11 cellular contexts compared by ENCODE assay signal in the genomic region with DNA sequence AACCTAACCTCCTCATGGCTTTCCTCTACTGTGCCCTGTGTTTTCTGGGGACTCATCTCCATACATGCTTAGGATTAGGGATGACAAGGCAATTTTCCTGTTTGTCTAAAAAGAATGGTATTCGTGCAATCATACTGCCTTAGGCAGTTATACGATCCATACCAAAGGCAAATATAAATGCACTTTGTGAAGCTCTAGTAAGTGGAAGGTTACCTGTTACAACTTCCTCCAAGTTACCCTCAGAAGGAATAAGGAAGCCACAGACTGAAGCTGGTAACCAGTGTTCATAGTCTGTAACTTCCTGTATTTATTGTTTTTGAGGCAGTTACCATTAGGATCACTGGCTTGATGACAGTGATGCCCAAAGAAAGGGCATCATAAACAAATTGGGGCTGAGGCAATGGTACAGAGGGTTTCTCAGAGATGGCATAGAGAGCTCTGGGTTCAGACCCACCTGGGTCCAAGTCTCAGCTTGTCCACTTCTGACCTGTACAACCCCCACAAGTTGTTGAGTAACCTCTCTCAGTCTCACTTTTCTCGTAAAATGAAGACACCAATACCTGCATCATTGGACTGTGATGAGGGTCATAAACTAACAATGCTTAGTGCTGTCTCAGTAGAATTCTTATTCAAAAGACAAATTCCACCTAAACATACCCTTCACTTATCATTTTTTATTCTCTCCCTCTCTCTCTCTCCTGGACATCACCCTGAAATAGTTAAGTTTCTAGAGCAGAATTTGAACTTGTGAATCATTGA.
DNase-seq lines count a peak whose midpoint lies in the region; ATAC-seq and TF ChIP-seq lines count a peak whose summit lies in the region.
"Had no signal": no experiment of that assay in that cellular context is flagged by ENCODE, and none has a peak within 500 bp of the region (broad histone marks: within the 10 kb centered on the region; RNA-seq: fewer than 3 reads in every experiment).

No MANE protein-coding gene starts in this region.

- no peaks in the 10 kb centered on the region for H3K27me3 Mint-ChIP-seq in activated naive CD4-positive, alpha-beta T cell treated with anti-CD3 and anti-CD28 coated beads for 36 hours (ENCODE audit: low read depth)
- no peaks in the 10 kb centered on the region for H3K27me3 Mint-ChIP-seq in T-cell

- peaks cover 70% of the 10 kb centered on the region for H3K36me3 Mint-ChIP-seq in activated naive CD4-positive, alpha-beta T cell treated with anti-CD3 and anti-CD28 coated beads for 36 hours (ENCODE audit: low read depth)
- peaks cover 58% of the 10 kb centered on the region for H3K36me3 Mint-ChIP-seq in T-cell

- TF ChIP-seq EP300 in gastroesophageal sphincter (IDR thresholded peaks at IDR 0.05): no peak

- ATAC-seq in T-cell (replicated peaks in 1 of 4) (peak; percentile 79 to 93 (median 87)), gastroesophageal sphincter (peak; percentile 31), thoracic aorta (ENCODE audit: insufficient number of reproducible peaks, low FRiP score, low read depth) (no peak), GM21367 (IDR thresholded peaks at IDR 0.05; ENCODE audit: unreplicated experiment) (no peak)

- CTCF ChIA-PET in activated naive CD4-positive, alpha-beta T cell treated with anti-CD3 and anti-CD28 coated beads for 36 hours (lab: Charles Lee): interaction anchor here (1.2 to 1.5 kb wide), 4 partner anchors 8 to 43 kb away, joined by 4 to 7 read pairs (median 5); no protein-coding TSS in a partner anchor
- CTCF ChIA-PET in T-cell (lab: Charles Lee): interaction anchor here (1.2 to 3.0 kb wide), 5 partner anchors 9 to 43 kb away, joined by 4 to 10 read pairs (median 5); no protein-coding TSS in a partner anchor

- no peaks in the 10 kb centered on the region for H3K36me3 ChIP-seq in gastroesophageal sphincter
- no peaks in the 10 kb centered on the region for H3K36me3 ChIP-seq in thoracic aorta
- H3K36me3 ChIP-seq: ovary had no signal

- H3K4me3 ChIP-seq in gastroesophageal sphincter (no peak overlapping the region), thoracic aorta (no peak overlapping the region)
- H3K4me3 ChIP-seq: ovary had no signal

- H3K9me3 ChIP-seq in gastroesophageal sphincter (no peaks in the 10 kb centered on the region), thoracic aorta (no peaks in the 10 kb centered on the region)
- H3K9me3 ChIP-seq: ovary had no signal

- intact Hi-C loops in activated naive CD4-positive, alpha-beta T cell treated with anti-CD3 and anti-CD28 coated beads for 36 hours (cut with micrococcal nuclease): loop anchor here (1.0 to 2.0 kb wide), 3 partner anchors 14 to 31 kb away; no protein-coding TSS in a partner anchor

- peaks cover 69% of the 10 kb centered on the region for H3K4me1 Mint-ChIP-seq in activated naive CD4-positive, alpha-beta T cell treated with anti-CD3 and anti-CD28 coated beads for 36 hours (ENCODE audit: low read depth)
- peaks cover 69 to 80% (median 78%) of the 10 kb centered on the region in 3 donors for H3K4me1 Mint-ChIP-seq in T-cell

- no peak for TF ChIP-seq POLR2A in gastroesophageal sphincter (IDR thresholded peaks at IDR 0.05)

- no peak overlapping the region for H3K4me3 Mint-ChIP-seq in activated naive CD4-positive, alpha-beta T cell treated with anti-CD3 and anti-CD28 coated beads for 36 hours
- peak overlapping the region; percentile 31 to 62 (median 50) for H3K4me3 Mint-ChIP-seq in T-cell

- no peak for DNase-seq in activated naive CD4-positive, alpha-beta T cell treated with anti-CD3 and anti-CD28 coated beads for 36 hours
- no peak for DNase-seq in activated naive CD4-positive, alpha-beta T cell treated with Interleukin-2 at 50 U/mL for 16 hours
- DNase-seq in T-cell (peak in 11 of 34 experiments; percentile 1 to 26 (median 8)), thoracic aorta (ENCODE audit: low spot score) (no peak), HCEC 1CT (no peak)
- no peak for DNase-seq in stimulated activated CD8-positive, alpha-beta memory T cell treated with anti-CD3 and anti-CD28 coated beads, Interleukin-4, amount 100 ng/mL, for 48 hours
- DNase-seq: NCI-H226, ovary, SW 1271 had no signal

- H3K4me1 ChIP-seq in gastroesophageal sphincter: no peaks in the 10 kb centered on the region
- peaks cover 10 to 11% of the 10 kb centered on the region in 2 donors for H3K4me1 ChIP-seq in thoracic aorta (ENCODE audit: control insufficient read depth in 1 of 2, low read depth in 2 of 2)

- H3K9me3 Mint-ChIP-seq in activated naive CD4-positive, alpha-beta T cell treated with anti-CD3 and anti-CD28 coated beads for 36 hours: peaks cover 17% of the 10 kb centered on the region
- H3K9me3 Mint-ChIP-seq in T-cell: no peaks in the 10 kb centered on the region

- TF ChIP-seq CTCF in gastroesophageal sphincter (IDR thresholded peaks at IDR 0.05) (no peak), thoracic aorta (IDR thresholded peaks at IDR 0.05) (no peak)

- no peaks in the 10 kb centered on the region for H3K27me3 ChIP-seq in gastroesophageal sphincter
- no peaks in the 10 kb centered on the region for H3K27me3 ChIP-seq in thoracic aorta (replicated peaks; ENCODE audit: insufficient read depth)
- H3K27me3 ChIP-seq: ovary had no signal

- H3K27ac Mint-ChIP-seq in activated naive CD4-positive, alpha-beta T cell treated with anti-CD3 and anti-CD28 coated beads for 36 hours: peak overlapping the region; percentile 50
- peak overlapping the region; percentile 90 to 92 for H3K27ac Mint-ChIP-seq in T-cell

- POLR2A ChIA-PET in T-cell (lab: Charles Lee): interaction anchor here in 1 of 2 donors (1.1 to 1.2 kb wide), 2 partner anchors 34 to 43 kb away, joined by 3 to 4 read pairs; no protein-coding TSS in a partner anchor

- H3K27ac ChIP-seq in gastroesophageal sphincter (no peak overlapping the region), thoracic aorta (peak overlapping the region; percentile 12 to 17)
- H3K27ac ChIP-seq: ovary had no signal

- WGBS in gastroesophageal sphincter (ENCODE audit: low coverage in 1 of 2), 2 donors: 77 to 88% methylated on average over 3 of the region's 3 CpGs

Comparison
In these comparisons a context has a peak if more than half of its experiments do, and no peak if none do; other contexts are left out.
1. ATAC-seq: peak in T-cell (4 of 4) and gastroesophageal sphincter (single experiment); none in thoracic aorta (single experiment) and GM21367 (single experiment).
2. H3K27ac ChIP-seq: peak in thoracic aorta (2 of 2); none in gastroesophageal sphincter (0 of 4).